Comparison of ENCODE assay signal across 8 cellular contexts in the genomic region with DNA sequence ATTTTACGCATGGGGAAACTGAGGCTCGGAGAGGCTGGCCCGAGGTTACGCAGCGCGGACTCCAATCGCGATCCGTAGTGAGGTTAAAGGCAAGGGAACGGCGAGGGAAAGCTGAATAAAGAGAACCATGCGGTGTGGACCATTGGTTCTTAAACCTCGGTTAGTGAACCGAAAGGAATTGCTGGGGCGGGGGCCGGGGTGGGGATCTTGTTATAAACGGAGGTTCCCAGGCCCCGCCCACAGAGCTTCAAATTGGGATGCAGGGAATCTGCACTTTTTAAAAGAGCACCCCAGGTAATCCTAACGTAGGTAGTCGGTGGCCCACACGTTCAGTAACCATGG. TPM values are rescaled to one million over a fixed set of nuclear protein-coding genes. Genes with fewer than 3 reads are reported as not detected.
A peak's percentile ranks its signal among the peaks of the same experiment; 100 is the strongest.
DNase-seq lines count a peak whose midpoint lies in the region; ATAC-seq and TF ChIP-seq lines count a peak whose summit lies in the region.

No MANE protein-coding gene starts in this region.

- peaks cover 44 to 63% of the 10 kb centered on the region in 2 experiments for H3K4me1 Mint-ChIP-seq in H9
- peaks cover 24% of the 10 kb centered on the region for H3K4me1 Mint-ChIP-seq in activated B cell treated with CpG ODN at 0.5 μM for 24 hours
- H3K4me1 Mint-ChIP-seq in stimulated activated memory B cell treated with anti-CD40 and anti-IgM and Interleukin-4, amounts not matched to agents 10 μg/mL and 1 μg/mL and 100 μg/mL, for 72 hours: peaks cover 34% of the 10 kb centered on the region

- CTCF ChIA-PET in activated B cell treated with CpG ODN at 0.5 μM for 24 hours (lab: Charles Lee): interaction anchor here (0.6 kb wide), 1 partner anchor 162 kb away, joined by 3 read pairs; no protein-coding TSS in a partner anchor

- H3K27ac ChIP-seq in ACC112 (ENCODE audit: low read depth, low read length) (peak overlapping the region; percentile 72; the same call in 1 of the 2 replicates), H9 (ENCODE audit: insufficient read length, low read depth, low read length) (no peak overlapping the region)

- H3K9me3 ChIP-seq in H9 (ENCODE audit: control insufficient read depth, low read depth, low read length): no peaks in the 10 kb centered on the region
- H3K9me3 ChIP-seq in iPS-15b (ENCODE audit: control insufficient read depth, insufficient read depth, low read length): no peaks in the 10 kb centered on the region

- H3K18ac ChIP-seq in H9 (ENCODE audit: insufficient read length, low read depth, low read length): no peak overlapping the region

- peak overlapping the region; percentile 98 to 99 for H3K4me3 Mint-ChIP-seq in H9
- H3K4me3 Mint-ChIP-seq in activated B cell treated with CpG ODN at 0.5 μM for 24 hours: peak overlapping the region; percentile 94
- H3K4me3 Mint-ChIP-seq in stimulated activated memory B cell treated with anti-CD40 and anti-IgM and Interleukin-4, amounts not matched to agents 10 μg/mL and 1 μg/mL and 100 μg/mL, for 72 hours: peak overlapping the region; percentile 96

- H3K23ac ChIP-seq in H9 (ENCODE audit: insufficient read length, low read depth, low read length): no peak overlapping the region

- no peak overlapping the region for H3K56ac ChIP-seq in H9 (ENCODE audit: insufficient read length, low read depth, low read length)

- H3K36me3 ChIP-seq in ACC112 (ENCODE audit: insufficient read depth, low read length) (peaks cover 6% of the 10 kb centered on the region; the same call in 1 of the 2 replicates), iPS-15b (ENCODE audit: control insufficient read depth, insufficient read depth, low read length) (peaks cover 15% of the 10 kb centered on the region)

- no peak overlapping the region for H3K4ac ChIP-seq in H9 (ENCODE audit: low read depth, low read length)

- H3K27me3 ChIP-seq in ACC112 (ENCODE audit: insufficient read depth, low read length): no peaks in the 10 kb centered on the region
- H3K27me3 ChIP-seq in H9 (ENCODE audit: insufficient read depth, low read length): no peaks in the 10 kb centered on the region
- H3K27me3 ChIP-seq in iPS-15b (ENCODE audit: control insufficient read depth, insufficient read depth, low read length): no peaks in the 10 kb centered on the region

- H2BK12ac ChIP-seq in H9 (ENCODE audit: insufficient read length, low read depth, low read length): no peak overlapping the region

- peaks cover 4% of the 10 kb centered on the region for H3K79me1 ChIP-seq in H9 (ENCODE audit: insufficient read depth, low read depth, low read length, poor library complexity, severe bottlenecking)

- H3K4me2 ChIP-seq in H9 (ENCODE audit: insufficient read depth, insufficient read length, low read length): peak overlapping the region; percentile 99

- H3K36me3 Mint-ChIP-seq in H9 (ENCODE audit: insufficient read depth in 1 of 3, low read depth in 3 of 3) (peaks cover 26 to 35% (median 27%) of the 10 kb centered on the region in 3 experiments), activated B cell treated with CpG ODN at 0.5 μM for 24 hours (ENCODE audit: low read depth) (peaks cover 26% of the 10 kb centered on the region)
- peaks cover 21% of the 10 kb centered on the region for H3K36me3 Mint-ChIP-seq in stimulated activated memory B cell treated with anti-CD40 and anti-IgM and Interleukin-4, amounts not matched to agents 10 μg/mL and 1 μg/mL and 100 μg/mL, for 72 hours

- H2BK20ac ChIP-seq in H9 (ENCODE audit: low read depth, low read length, poor library complexity, severe bottlenecking): no peak overlapping the region

- peak overlapping the region; percentile 97 for H2AFZ ChIP-seq in ACC112 (ENCODE audit: low read length, unreplicated experiment)
- H2AFZ ChIP-seq in H9 (ENCODE audit: low read length): peak overlapping the region; percentile 83

- H3K79me2 ChIP-seq in ACC112 (ENCODE audit: control insufficient read depth, insufficient read depth, low read length, unreplicated experiment) (peaks cover 35% of the 10 kb centered on the region), H9 (ENCODE audit: insufficient read depth, low read length) (peaks cover 28% of the 10 kb centered on the region)

- H2BK120ac ChIP-seq in H9 (ENCODE audit: low read depth, low read length, poor library complexity, severe bottlenecking): no peak overlapping the region

- no peaks in the 10 kb centered on the region for H3K9me3 Mint-ChIP-seq in H9
- H3K9me3 Mint-ChIP-seq in activated B cell treated with CpG ODN at 0.5 μM for 24 hours: no peaks in the 10 kb centered on the region
- H3K9me3 Mint-ChIP-seq in stimulated activated memory B cell treated with anti-CD40 and anti-IgM and Interleukin-4, amounts not matched to agents 10 μg/mL and 1 μg/mL and 100 μg/mL, for 72 hours: no peaks in the 10 kb centered on the region

- H2BK15ac ChIP-seq in H9 (ENCODE audit: low read depth, low read length): no peak overlapping the region

- H4K20me1 ChIP-seq in H9 (ENCODE audit: control insufficient read depth, insufficient read depth, insufficient read length): no peaks in the 10 kb centered on the region

- no peak overlapping the region for H4K5ac ChIP-seq in H9 (ENCODE audit: insufficient read length, low read depth, low read length)

- no peaks in the 10 kb centered on the region for H3K27me3 Mint-ChIP-seq in H9 (ENCODE audit: low read depth)
- H3K27me3 Mint-ChIP-seq in activated B cell treated with CpG ODN at 0.5 μM for 24 hours: no peaks in the 10 kb centered on the region
- no peaks in the 10 kb centered on the region for H3K27me3 Mint-ChIP-seq in stimulated activated memory B cell treated with anti-CD40 and anti-IgM and Interleukin-4, amounts not matched to agents 10 μg/mL and 1 μg/mL and 100 μg/mL, for 72 hours

- POLR2A ChIA-PET in activated B cell treated with CpG ODN at 0.5 μM for 24 hours (lab: Charles Lee): interaction anchor here (0.6 to 1.8 kb wide), 4 partner anchors 163 to 928 kb away, joined by 3 to 12 read pairs (median 7); a partner anchor contains a TSS

- H3K4me1 ChIP-seq in ACC112 (ENCODE audit: control insufficient read depth, insufficient read depth, low read length, unreplicated experiment) (peaks cover 21% of the 10 kb centered on the region), H9 (ENCODE audit: insufficient read depth, low read length) (peaks cover 6% of the 10 kb centered on the region; the same call in 1 of the 2 replicates), iPS-15b (ENCODE audit: control insufficient read depth, insufficient read depth, low read length) (peaks cover 13% of the 10 kb centered on the region)

- H3K9ac ChIP-seq in H9 (ENCODE audit: extremely low read depth, insufficient read length, low read length) (peak overlapping the region; percentile 70), iPS-15b (ENCODE audit: low read depth, low read length) (peak overlapping the region; percentile 77)

- intact Hi-C loops in activated B cell treated with CpG ODN at 0.5 μM for 24 hours (cut with micrococcal nuclease): loop anchor here (1.0 to 5.0 kb wide), 5 partner anchors 162 to 928 kb away; a partner anchor contains a TSS

- H2AK5ac ChIP-seq in H9 (ENCODE audit: insufficient read length, low read length): no peak overlapping the region

- DNase-seq in H9 (no peak), activated B cell treated with CpG ODN at 0.5 μM for 24 hours (no peak), AG20443 (ENCODE audit: low spot score) (no peak), H4 (ENCODE audit: low spot score) (no peak)

- no peak overlapping the region for H4K91ac ChIP-seq in H9 (ENCODE audit: insufficient read length, low read depth, low read length)

- H3K27ac Mint-ChIP-seq in H9 (peak overlapping the region in 2 of 3 experiments; percentile 43 to 93; a peak in 2 of 7 replicates), activated B cell treated with CpG ODN at 0.5 μM for 24 hours (no peak overlapping the region)
- peak overlapping the region; percentile 91 for H3K27ac Mint-ChIP-seq in stimulated activated memory B cell treated with anti-CD40 and anti-IgM and Interleukin-4, amounts not matched to agents 10 μg/mL and 1 μg/mL and 100 μg/mL, for 72 hours

- no CpG with 5 or more reads among the region's 21 CpGs for WGBS in H9 (ENCODE audit: extremely low coverage, insufficient read length, low lambda C conversion rate)

- no peak overlapping the region for H3T11ph ChIP-seq in H9 (ENCODE audit: low read length)

- TF ChIP-seq CTCF in H9 (conservative IDR thresholded peaks at IDR 0.05) (no peak), activated B cell treated with CpG ODN at 0.5 μM for 24 hours (IDR thresholded peaks at IDR 0.05) (no peak)

- H3K4me3 ChIP-seq in ACC112 (ENCODE audit: low read depth, low read length): peak overlapping the region; percentile 95
- H3K4me3 ChIP-seq in iPS-15b (ENCODE audit: low read depth, low read length): peak overlapping the region; percentile 75

- no peak overlapping the region for H4K8ac ChIP-seq in H9 (replicated peaks; ENCODE audit: insufficient read length, low read depth, low read length)

- H2BK5ac ChIP-seq in H9 (ENCODE audit: insufficient read length, low read length): no peak overlapping the region

- ATAC-seq in activated B cell treated with CpG ODN at 0.5 μM for 24 hours (ENCODE audit: low read depth) (no peak), GM19328 (IDR thresholded peaks at IDR 0.05; ENCODE audit: unreplicated experiment) (no peak)
- no peak for ATAC-seq in stimulated activated memory B cell treated with anti-CD40 and anti-IgM and Interleukin-4, amounts not matched to agents 10 μg/mL and 1 μg/mL and 100 μg/mL, for 72 hours

- H3K23me2 ChIP-seq in H9 (ENCODE audit: insufficient read length, low read depth, low read length, poor library complexity, severe bottlenecking): peaks cover 7% of the 10 kb centered on the region

- no peak overlapping the region; the same call in 1 of the 2 replicates for H3K14ac ChIP-seq in H9 (ENCODE audit: insufficient read depth, low read length)

RNA-seq across cellular contexts. Expression of a gene that starts 0.5 kb away (rescaled TPM):
- total RNA-seq in H9 (2021) (5.8 and 9.0 TPM in 2 replicates), activated B cell treated with CpG ODN at 0.5 μM for 24 hours (3.2 and 3.8 TPM in 2 replicates)
- total RNA-seq in H4 (2014; rRNA removed; shearing (Covaris generic)): 11.7 and 16.2 TPM in 2 replicates

RNA-seq across cellular contexts. Expression of a gene that starts 0.6 kb away (rescaled TPM):
- total RNA-seq in H9 (2021) (88.4 and 93.9 TPM in 2 replicates), activated B cell treated with CpG ODN at 0.5 μM for 24 hours (19.0 and 20.5 TPM in 2 replicates)
- total RNA-seq in H4 (2014; rRNA removed; shearing (Covaris generic)): 12.6 and 29.0 TPM in 2 replicates
